ENCODE assay signal across 8 cellular contexts in genomic region chr19:55643733-55644116, GRCh38. TPM values are rescaled to one million over a fixed set of nuclear protein-coding genes. Genes with fewer than 3 reads are reported as not detected.
DNase-seq lines count a peak whose midpoint lies in the region; ATAC-seq and TF ChIP-seq lines count a peak whose summit lies in the region.

No MANE protein-coding gene starts in this region.

- H3K4me2 ChIP-seq in DND-41 (ENCODE audit: insufficient read depth, low read length), result peak overlapping the region; percentile 85
- peak overlapping the region; percentile 98 for H3K4me2 ChIP-seq in osteoblast (ENCODE audit: insufficient read depth, low read length)

- peaks cover 17% of the 10 kb centered on the region; the same call in 1 of the 2 replicates for H4K20me1 ChIP-seq in DND-41 (ENCODE audit: insufficient read depth, low read length)
- no peaks in the 10 kb centered on the region for H4K20me1 ChIP-seq in osteoblast (ENCODE audit: insufficient read depth, low read length)

- DNase-seq in DND-41, result no peak
- no peak for DNase-seq in Panc1 (ENCODE audit: low read depth, low spot score)
- no peak for DNase-seq in epithelial cell of esophagus (ENCODE audit: low read depth)
- DNase-seq in osteoblast (ENCODE audit: insufficient read length, low spot score, missing footprints), result peak; percentile 93
- DNase-seq in T1000 (lab: John Stamatoyannopoulos, UW), result no peak
- DNase-seq in AG08396 (ENCODE audit: low spot score), result no peak
- no peak for DNase-seq in GM20000 (ENCODE audit: low spot score)
- no peak for DNase-seq in foreskin keratinocyte

- no peaks in the 10 kb centered on the region for H3K9me3 ChIP-seq in DND-41 (ENCODE audit: insufficient read depth, low read length, severe bottlenecking)
- H3K9me3 ChIP-seq in Panc1 (ENCODE audit: control insufficient read depth, insufficient read depth, low read depth, low read length), result no peaks in the 10 kb centered on the region
- no peaks in the 10 kb centered on the region for H3K9me3 ChIP-seq in osteoblast (ENCODE audit: low read depth, low read length)

- H3K79me2 ChIP-seq in DND-41 (ENCODE audit: insufficient read depth, low read length) (peaks cover 71% of the 10 kb centered on the region), osteoblast (ENCODE audit: insufficient read depth, low read length) (peaks cover 38% of the 10 kb centered on the region)

- peak overlapping the region; percentile 73 for H3K27ac ChIP-seq in DND-41 (ENCODE audit: low read length)
- peak overlapping the region; percentile 96 for H3K27ac ChIP-seq in Panc1 (ENCODE audit: low read length)
- peak overlapping the region; percentile 72 for H3K27ac ChIP-seq in osteoblast (ENCODE audit: low read depth, low read length)
- no peak overlapping the region for H3K27ac ChIP-seq in foreskin keratinocyte

- TF ChIP-seq CTCF in DND-41 (IDR thresholded peaks at IDR 0.05; ENCODE audit: borderline replicate concordance, extremely low read depth, low read length, poor library complexity, severe bottlenecking), result no peak
- TF ChIP-seq CTCF in Panc1 (IDR thresholded peaks at IDR 0.05), result no peak
- TF ChIP-seq CTCF in epithelial cell of esophagus (IDR thresholded peaks at IDR 0.05; ENCODE audit: insufficient read depth, low read depth, low read length, missing control alignments), result no peak
- TF ChIP-seq CTCF in osteoblast (IDR thresholded peaks at IDR 0.05; ENCODE audit: extremely low read depth, low read depth, low read length), result no peak
- TF ChIP-seq CTCF in GM20000 (IDR thresholded peaks at IDR 0.05; ENCODE audit: extremely low read depth, missing control alignments), result no peak
- TF ChIP-seq CTCF in foreskin keratinocyte (conservative IDR thresholded peaks at IDR 0.05), result no peak

- H3K4me1 ChIP-seq in DND-41 (ENCODE audit: insufficient read depth, low read length), result peaks cover 68% of the 10 kb centered on the region
- H3K4me1 ChIP-seq in Panc1 (ENCODE audit: control insufficient read depth, insufficient read depth, low read length), result peaks cover 45% of the 10 kb centered on the region
- peaks cover 35% of the 10 kb centered on the region for H3K4me1 ChIP-seq in osteoblast (ENCODE audit: insufficient read depth, low read length)
- no peaks in the 10 kb centered on the region for H3K4me1 ChIP-seq in foreskin keratinocyte

- BruUV-seq in Panc1 (replicated peaks; lab: Mats Ljungman, UMichigan), result no TSS peak

- POLR2A ChIA-PET in Panc1 (lab: Charles Lee), result interaction anchor here (0.6 kb wide), 1 partner anchor 9 kb away, joined by 6 read pairs; no protein-coding TSS in a partner anchor

- CTCF ChIA-PET in Panc1 (lab: Charles Lee), result no interaction called here

- H3K36me3 ChIP-seq in DND-41 (ENCODE audit: insufficient read depth, low read length), result peaks cover 18% of the 10 kb centered on the region
- peaks cover 13% of the 10 kb centered on the region for H3K36me3 ChIP-seq in Panc1 (ENCODE audit: control insufficient read depth, insufficient read depth, low read length)
- H3K36me3 ChIP-seq in osteoblast (ENCODE audit: insufficient read depth, low read length), result peaks cover 15% of the 10 kb centered on the region

- in situ Hi-C loops in Panc1 (cut with HindIII; ENCODE audit: low pct_unique_long_range_greater_than_20kb, low sequenced_read_pairs), result no loop called here

- peak overlapping the region; percentile 63 for H2AFZ ChIP-seq in DND-41 (ENCODE audit: low read depth, low read length)
- H2AFZ ChIP-seq in osteoblast (ENCODE audit: low read length), result no peak overlapping the region

- peak; percentile 7 for ATAC-seq in DND-41 (ENCODE audit: insufficient read depth, low read depth)
- ATAC-seq in Panc1, result peak; percentile 7
- ATAC-seq in foreskin keratinocyte, result no peak

- H3K9ac ChIP-seq in DND-41 (ENCODE audit: low read depth, low read length), result peak overlapping the region; percentile 92

- no peaks in the 10 kb centered on the region for H3K27me3 ChIP-seq in DND-41 (ENCODE audit: insufficient read depth, low read length, poor library complexity)
- no peaks in the 10 kb centered on the region for H3K27me3 ChIP-seq in Panc1 (ENCODE audit: control insufficient read depth, insufficient read depth, low read length)
- H3K27me3 ChIP-seq in osteoblast (ENCODE audit: insufficient read depth, low read length), result no peaks in the 10 kb centered on the region
- H3K27me3 ChIP-seq in foreskin keratinocyte, result no peaks in the 10 kb centered on the region

- H3K4me3 ChIP-seq in DND-41 (ENCODE audit: low read depth in 1 of 2, low read length in 2 of 2) (peak overlapping the region; percentile 98 to 99), Panc1 (ENCODE audit: low read depth in 2 of 2, low read length in 2 of 2) (peak overlapping the region; percentile 63 to 93), epithelial cell of esophagus (ENCODE audit: low read length) (peak overlapping the region; percentile 80), osteoblast (ENCODE audit: insufficient read depth, low read length) (peak overlapping the region; percentile 85)

- intact Hi-C loops in Panc1 (cut with micrococcal nuclease; ENCODE audit: unreplicated experiment), result no loop called here

RNA-seq across cellular contexts. Expression of gene ZNF581, which starts 0.3 kb away (rescaled TPM):
- total RNA-seq in Panc1 (2021; ENCODE audit: unreplicated experiment) (39.0 TPM), osteoblast (25.7 and 28.6 TPM in 2 replicates), foreskin keratinocyte (21.6 and 22.1 TPM in 2 replicates)
- 42.2 TPM for polyA plus RNA-seq in Panc1 (2012; ENCODE audit: insufficient read length)
- polyA plus RNA-seq in foreskin keratinocyte, result 28.0 and 30.5 TPM in 2 replicates

RNA-seq across cellular contexts. Expression of gene ZNF580, which starts 2.9 kb away (rescaled TPM):
- total RNA-seq in Panc1 (2021; ENCODE audit: unreplicated experiment), result 58.0 TPM
- polyA plus RNA-seq in Panc1 (2012; ENCODE audit: insufficient read length), result 91.5 TPM
- total RNA-seq in osteoblast, result 6.5 and 8.3 TPM in 2 replicates
- 9.8 and 11.2 TPM in 2 replicates for total RNA-seq in foreskin keratinocyte
- polyA plus RNA-seq in foreskin keratinocyte, result 20.4 and 23.2 TPM in 2 replicates

RNA-seq across cellular contexts. Expression of gene CCDC106, which starts 4.3 kb away (rescaled TPM):
- 47.8 TPM for total RNA-seq in Panc1 (2021; ENCODE audit: unreplicated experiment)
- polyA plus RNA-seq in Panc1 (2012; ENCODE audit: insufficient read length), result 101 TPM
- total RNA-seq in osteoblast, result 10.5 and 13.3 TPM in 2 replicates
- 4.7 and 6.1 TPM in 2 replicates for total RNA-seq in foreskin keratinocyte
- 7.9 and 9.3 TPM in 2 replicates for polyA plus RNA-seq in foreskin keratinocyte

RNA-seq across cellular contexts. Expression of gene U2AF2, which starts 11.1 kb away (rescaled TPM):
- 545 TPM for total RNA-seq in Panc1 (2021; ENCODE audit: unreplicated experiment)
- 761 TPM for polyA plus RNA-seq in Panc1 (2012; ENCODE audit: insufficient read length)
- 64.5 and 70.2 TPM in 2 replicates for total RNA-seq in osteoblast
- total RNA-seq in foreskin keratinocyte, result 166 and 198 TPM in 2 replicates
- 158 and 176 TPM in 2 replicates for polyA plus RNA-seq in foreskin keratinocyte

RNA-seq across cellular contexts. Expression of gene ZNF784, which starts 19.4 kb away (rescaled TPM):
- total RNA-seq in Panc1 (2021; ENCODE audit: unreplicated experiment) (8.9 TPM), osteoblast (6.5 and 8.7 TPM in 2 replicates), foreskin keratinocyte (3.3 and 3.9 TPM in 2 replicates)
- polyA plus RNA-seq in Panc1 (2012; ENCODE audit: insufficient read length), result 17.4 TPM
- 4.1 and 4.7 TPM in 2 replicates for polyA plus RNA-seq in foreskin keratinocyte
